ENCODE assay signal across 1 cellular context in genomic region chr20:3160418-3160817, GRCh38.
TF ChIP-seq lines count a peak whose summit lies in the region.

No MANE protein-coding gene starts in this region.

TF ChIP-seq in WTC11, 78 proteins besides CTCF, POLR2A, EP300 and RAD21 (continued from another document):
- TF ChIP-seq USF2 (CRISPR knock-in tag; IDR thresholded peaks at IDR 0.05), result no peak
TF ChIP-seq in WTC11: peak in this region for 0.
